1 cellular context compared by ENCODE assay signal in genomic region chr1:832136-832535, GRCh38.
TF ChIP-seq lines count a peak whose summit lies in the region.

No MANE protein-coding gene starts in this region.

TF ChIP-seq in HepG2, 621 proteins besides CTCF, POLR2A, EP300 and RAD21 (continued from another document):
- TF ChIP-seq AKNA (CRISPR knock-in tag; IDR thresholded peaks at IDR 0.05; ENCODE audit: borderline replicate concordance): no peak
